In the genomic region with DNA sequence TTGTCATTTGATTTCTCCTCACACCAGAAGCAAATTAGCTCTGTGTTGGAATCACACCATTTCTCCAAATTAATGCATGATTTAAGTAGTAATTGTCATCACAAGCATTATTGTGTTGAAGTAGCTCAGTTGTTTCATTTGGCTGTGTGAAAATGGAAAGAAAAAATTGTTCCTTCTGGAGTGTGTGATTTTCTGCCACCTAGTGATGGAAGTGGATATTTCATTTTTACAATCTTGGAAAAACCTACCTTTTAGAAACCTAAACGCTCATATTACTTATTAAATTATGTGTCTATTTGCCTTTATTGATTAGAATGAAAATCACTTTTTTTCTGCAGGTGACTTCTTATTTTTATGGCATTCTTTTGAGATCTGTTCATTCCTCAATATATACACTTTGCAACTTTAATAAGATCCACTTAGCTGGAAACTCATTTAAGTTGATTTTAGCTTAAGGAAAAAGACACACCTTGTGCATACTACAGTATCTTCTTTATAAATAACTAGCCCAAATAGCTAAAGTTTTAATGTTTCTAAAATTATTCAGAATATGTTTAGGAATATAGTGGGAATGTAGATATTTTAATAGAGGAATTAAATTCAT, we compare ENCODE assay signal across 8 cellular contexts. TPM values are rescaled to one million over a fixed set of nuclear protein-coding genes. Genes with fewer than 3 reads are reported as not detected.
DNase-seq lines count a peak whose midpoint lies in the region; ATAC-seq and TF ChIP-seq lines count a peak whose summit lies in the region.

No MANE protein-coding gene starts in this region.

- no peaks in the 10 kb centered on the region for H3F3A ChIP-seq in Loucy (ENCODE audit: low read depth)

- no peaks in the 10 kb centered on the region for H4K20me1 ChIP-seq in Loucy (ENCODE audit: insufficient read depth, low read length, poor library complexity, severe bottlenecking)

- no peak overlapping the region for H3K27ac ChIP-seq in right atrium auricular region
- H3K27ac ChIP-seq in lung (ENCODE audit: low read depth in 1 of 2, low read length in 1 of 2), result no peak overlapping the region

- intact Hi-C loops in Right ventricle myocardium inferior (cut with DNase I), result loop anchor here (5.0 kb wide), 1 partner anchor 373 kb away; no protein-coding TSS in a partner anchor

- ATAC-seq in Right ventricle myocardium inferior (no peak), lung (ENCODE audit: insufficient read depth, low FRiP score) (no peak), GM19023 (IDR thresholded peaks at IDR 0.05; ENCODE audit: unreplicated experiment) (no peak), GM18511 (IDR thresholded peaks at IDR 0.05; ENCODE audit: unreplicated experiment) (no peak)

- H3K36me3 ChIP-seq in right atrium auricular region (no peaks in the 10 kb centered on the region), Loucy (ENCODE audit: insufficient read depth, low read length) (no peaks in the 10 kb centered on the region), lung (ENCODE audit: control insufficient read depth in 2 of 2, insufficient read depth in 2 of 2, low read length in 2 of 2) (peaks cover 0 to 1% of the 10 kb centered on the region in 2 donors)

- H3K9ac ChIP-seq in Loucy (ENCODE audit: low read depth, low read length, poor library complexity, severe bottlenecking), result no peak overlapping the region

- TF ChIP-seq CTCF in right atrium auricular region (IDR thresholded peaks at IDR 0.05) (peak; percentile 41 to 66), Loucy (conservative IDR thresholded peaks at IDR 0.05; ENCODE audit: low read length) (peak; percentile 70), astrocyte of the spinal cord (IDR thresholded peaks at IDR 0.05; ENCODE audit: low read depth, low read length) (peak; percentile 49), lung (IDR thresholded peaks at IDR 0.05; ENCODE audit: control extremely low read depth, extremely low read depth) (peak; percentile 11)

- H3K9me3 ChIP-seq in right atrium auricular region (no peaks in the 10 kb centered on the region), Loucy (ENCODE audit: insufficient read depth, low read depth, low read length) (no peaks in the 10 kb centered on the region), lung (ENCODE audit: control insufficient read depth in 2 of 2, insufficient read depth in 1 of 2, low read length in 1 of 2) (no peaks in the 10 kb centered on the region)

- DNase-seq in right atrium auricular region (ENCODE audit: low spot score), result no peak
- no peak for DNase-seq in Right ventricle myocardium inferior (ENCODE audit: missing footprints)
- DNase-seq in astrocyte of the spinal cord (ENCODE audit: low read depth, low spot score), result peak; percentile 23
- no peak for DNase-seq in lung (ENCODE audit: low spot score)
- DNase-seq in GOT3 (lab: John Stamatoyannopoulos, UW), result no peak

- H3K4me1 ChIP-seq in right atrium auricular region, result no peaks in the 10 kb centered on the region
- no peaks in the 10 kb centered on the region for H3K4me1 ChIP-seq in Loucy (ENCODE audit: insufficient read depth, low read length, poor library complexity, severe bottlenecking)
- no peaks in the 10 kb centered on the region for H3K4me1 ChIP-seq in lung (ENCODE audit: control insufficient read depth in 2 of 2, insufficient read depth in 2 of 2, low read length in 2 of 2)

- H3K4me2 ChIP-seq in Loucy (ENCODE audit: low read depth, low read length, poor library complexity, severe bottlenecking), result no peak overlapping the region

- H2AFZ ChIP-seq in Loucy (ENCODE audit: low read length), result no peak overlapping the region

- WGBS in lung, 2 donors, result 22 to 33% methylated on average over 1 of the region's 1 CpG

- H3K79me2 ChIP-seq in Loucy (ENCODE audit: insufficient read depth, low read length), result no peaks in the 10 kb centered on the region

- H3K4me3 ChIP-seq in right atrium auricular region (no peak overlapping the region), Loucy (ENCODE audit: low read length, poor library complexity, severe bottlenecking) (no peak overlapping the region), astrocyte of the spinal cord (ENCODE audit: low read depth, low read length) (no peak overlapping the region), lung (no peak overlapping the region)

- in situ Hi-C loops in astrocyte of the spinal cord (cut with HindIII; ENCODE audit: low sequenced_read_pairs), result no loop called here

- no peaks in the 10 kb centered on the region for H3K9me2 ChIP-seq in Loucy (replicated peaks; ENCODE audit: low read depth, low read length)

- no peaks in the 10 kb centered on the region for H3K27me3 ChIP-seq in right atrium auricular region
- H3K27me3 ChIP-seq in Loucy (ENCODE audit: insufficient read depth, low read length, poor library complexity, severe bottlenecking), result no peaks in the 10 kb centered on the region
- H3K27me3 ChIP-seq in lung (ENCODE audit: control insufficient read depth, insufficient read depth), result no peaks in the 10 kb centered on the region

RNA-seq across cellular contexts. Expression of a gene that starts 50.0 kb away (rescaled TPM):
- 10 to 100 TPM; 42.5 to 63.4 TPM for total RNA-seq in right atrium auricular region
- 93.6 TPM for total RNA-seq in Right ventricle myocardium inferior
- total RNA-seq in lung, result 100 to 1,000 TPM; 109 to 134 TPM
- 100 to 1,000 TPM in 1 of 2 donors, 10 to 100 TPM in 1; 58.2 to 107 TPM for polyA plus RNA-seq in lung

Comparison
In these comparisons a context has a peak if more than half of its experiments do, and no peak if none do; other contexts are left out.
1. CTCF ChIP-seq: peak in every context shown above with its lines; median percentile 70 in Loucy; 54 in right atrium auricular region; 49 in astrocyte of the spinal cord; 11 in lung.